ENCODE assay signal across 9 cellular contexts in the genomic region with DNA sequence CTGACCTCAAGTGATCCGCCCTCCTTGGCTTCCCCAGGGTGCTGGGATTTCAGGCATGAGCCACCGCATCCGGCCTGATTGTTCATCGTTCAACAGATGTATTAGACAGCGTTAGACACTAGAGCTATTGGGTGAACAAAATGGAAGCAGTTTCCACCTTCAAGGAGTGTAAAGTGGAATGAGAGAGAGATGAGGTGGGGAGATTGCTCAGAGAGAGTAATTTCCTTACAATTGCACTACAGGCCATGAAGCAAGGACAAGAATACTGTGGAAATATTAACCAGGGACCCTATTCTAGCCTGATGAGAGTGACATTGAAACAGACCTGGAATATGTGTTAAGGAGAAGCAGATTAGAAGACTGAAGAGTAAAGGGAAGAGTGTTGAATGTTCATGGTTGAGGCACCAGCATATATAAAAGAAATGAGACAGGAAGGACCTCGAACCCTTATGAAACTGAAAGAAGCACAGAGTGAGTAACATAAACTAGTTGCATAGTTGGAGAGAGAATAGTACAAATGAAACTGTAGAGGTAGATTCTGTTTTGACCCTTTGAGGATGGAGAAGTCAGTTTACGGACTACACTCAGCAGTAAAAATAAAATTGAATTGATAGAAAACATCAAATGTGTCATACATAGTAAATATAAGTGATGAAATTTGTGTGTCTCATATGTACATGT. TPM values are rescaled to one million over a fixed set of nuclear protein-coding genes. Genes with fewer than 3 reads are reported as not detected.
DNase-seq lines count a peak whose midpoint lies in the region; ATAC-seq and TF ChIP-seq lines count a peak whose summit lies in the region.
"Had no signal": no experiment of that assay in that cellular context is flagged by ENCODE, and none has a peak within 500 bp of the region (broad histone marks: within the 10 kb centered on the region; RNA-seq: fewer than 3 reads in every experiment).

No MANE protein-coding gene starts in this region.

- ATAC-seq in GM18907 (IDR thresholded peaks at IDR 0.05; ENCODE audit: unreplicated experiment), result peak; percentile 70
- peak; percentile 78 for ATAC-seq in HG02870 (IDR thresholded peaks at IDR 0.05; ENCODE audit: unreplicated experiment)
- ATAC-seq: PC-3 had no signal

- BruUV-seq in OCI-LY7 (replicated peaks; lab: Mats Ljungman, UMichigan), result no TSS peak

- H3K9me2 ChIP-seq in OCI-LY7 (ENCODE audit: insufficient read depth, low read length), result no peaks in the 10 kb centered on the region

- H3K79me2 ChIP-seq in OCI-LY7 (ENCODE audit: insufficient read depth, low read depth, low read length), result peaks cover 68% of the 10 kb centered on the region

- H3K9me3 ChIP-seq in BLaER1 treated with 17β-estradiol and CSF1 and Interleukin-3, amounts not matched to agents 10 nM and 100 nM (replicated peaks in 1 of 11), result no peaks in the 10 kb centered on the region
- H3K9me3 ChIP-seq in OCI-LY7 (ENCODE audit: low read length) (no peaks in the 10 kb centered on the region), HAP-1 (no peaks in the 10 kb centered on the region)

- peaks cover 0 to 45% (median 19%) of the 10 kb centered on the region in 11 experiments; a peak in 15 of 22 replicates for H3K36me3 ChIP-seq in BLaER1 treated with 17β-estradiol and CSF1 and Interleukin-3, amounts not matched to agents 10 nM and 100 nM
- H3K36me3 ChIP-seq in OCI-LY7 (ENCODE audit: insufficient read depth, low read length) (peaks cover 13% of the 10 kb centered on the region), HAP-1 (replicated peaks) (peaks cover 2% of the 10 kb centered on the region; the same call in 1 of the 2 replicates)

- H3K27me3 ChIP-seq in BLaER1 treated with 17β-estradiol and CSF1 and Interleukin-3, amounts not matched to agents 10 nM and 100 nM, result no peaks in the 10 kb centered on the region
- no peaks in the 10 kb centered on the region for H3K27me3 ChIP-seq in HAP-1 (ENCODE audit: low read depth)

- TF ChIP-seq CTCF in OCI-LY7 (conservative IDR thresholded peaks at IDR 0.05; ENCODE audit: low read length), result no peak

- H2AFZ ChIP-seq in OCI-LY7 (ENCODE audit: low read length), result no peak overlapping the region

- in situ Hi-C loops in HAP-1 (cut with MboI; ENCODE audit: low sequenced_read_pairs), result no loop called here

- POLR2A ChIA-PET in OCI-LY7 (lab: Charles Lee), result interaction anchor here (0.8 kb wide), 1 partner anchor 42 kb away, joined by 3 read pairs; no protein-coding TSS in a partner anchor

- peak overlapping the region in 9 of 11 experiments; percentile 11 to 65 (median 33); a peak in 14 of 22 replicates for H3K4me2 ChIP-seq in BLaER1 treated with 17β-estradiol and CSF1 and Interleukin-3, amounts not matched to agents 10 nM and 100 nM
- H3K4me2 ChIP-seq in OCI-LY7 (ENCODE audit: low read length), result peak overlapping the region; percentile 24

- peaks cover 17 to 41% (median 23%) of the 10 kb centered on the region in 10 experiments for H3K4me1 ChIP-seq in BLaER1 treated with 17β-estradiol and CSF1 and Interleukin-3, amounts not matched to agents 10 nM and 100 nM
- H3K4me1 ChIP-seq in OCI-LY7 (ENCODE audit: insufficient read depth, low read length, poor library complexity, severe bottlenecking), result peaks cover 21% of the 10 kb centered on the region
- no peaks in the 10 kb centered on the region; the same call in 1 of the 2 replicates for H3K4me1 ChIP-seq in HAP-1

- peaks cover 75 to 97% (median 91%) of the 10 kb centered on the region in 11 experiments; a peak in 21 of 22 replicates for H4K20me1 ChIP-seq in BLaER1 treated with 17β-estradiol and CSF1 and Interleukin-3, amounts not matched to agents 10 nM and 100 nM
- peaks cover 7% of the 10 kb centered on the region for H4K20me1 ChIP-seq in OCI-LY7 (ENCODE audit: insufficient read depth, low read length)

- H3K4me3 ChIP-seq in BLaER1 treated with 17β-estradiol and CSF1 and Interleukin-3, amounts not matched to agents 10 nM and 100 nM, result no peak overlapping the region
- H3K4me3 ChIP-seq in OCI-LY7 (ENCODE audit: low read depth, low read length, poor library complexity, severe bottlenecking) (no peak overlapping the region), HAP-1 (no peak overlapping the region)

- H3K27ac ChIP-seq in BLaER1 treated with 17β-estradiol and CSF1 and Interleukin-3, amounts not matched to agents 10 nM and 100 nM, result peak overlapping the region in 5 of 11 experiments; percentile 7 to 32 (median 28); a peak in 3 of 22 replicates
- peak overlapping the region; percentile 26 for H3K27ac ChIP-seq in OCI-LY7 (ENCODE audit: low read depth, low read length, poor library complexity, severe bottlenecking)

- CTCF ChIA-PET in OCI-LY7 (lab: Charles Lee; ENCODE audit: unreplicated experiment), result no interaction called here

- DNase-seq in OCI-LY7 (ENCODE audit: low spot score) (peak; percentile 50), NCI-H510A (lab: John Stamatoyannopoulos, UW) (no peak), NCI-H345 treated with DMSO at 0.1 percent for 48 hours (lab: John Stamatoyannopoulos, UW; ENCODE audit: unreplicated experiment) (no peak), HAP-1 (ENCODE audit: low spot score in 2 of 2) (no peak)
- no peak for DNase-seq in activated effector memory CD4-positive, alpha-beta T cell treated with Interleukin-2 at 50 U/mL for 16 hours
- DNase-seq: PC-3 had no signal

- H3K9ac ChIP-seq in BLaER1 treated with 17β-estradiol and CSF1 and Interleukin-3, amounts not matched to agents 10 nM and 100 nM, result peak overlapping the region in 2 of 11 experiments; percentile 8 to 34; a peak in 2 of 22 replicates

- intact Hi-C loops in OCI-LY7 (cut with micrococcal nuclease; ENCODE audit: unreplicated experiment), result no loop called here

RNA-seq across cellular contexts. Expression of a gene that starts 7.2 kb away (rescaled TPM):
- 28.6 and 35.9 TPM in 2 replicates for total RNA-seq in OCI-LY7 (2014; rRNA removed; shearing (Covaris generic))
- total RNA-seq in OCI-LY7 (2022), result 46.9 and 59.9 TPM in 2 replicates

RNA-seq across cellular contexts. Expression of a gene that starts 21.8 kb away (rescaled TPM):
- total RNA-seq in OCI-LY7 (2014; rRNA removed; shearing (Covaris generic)), result 14.9 and 15.9 TPM in 2 replicates
- total RNA-seq in OCI-LY7 (2022), result 21.0 and 22.0 TPM in 2 replicates
